In the genomic region with DNA sequence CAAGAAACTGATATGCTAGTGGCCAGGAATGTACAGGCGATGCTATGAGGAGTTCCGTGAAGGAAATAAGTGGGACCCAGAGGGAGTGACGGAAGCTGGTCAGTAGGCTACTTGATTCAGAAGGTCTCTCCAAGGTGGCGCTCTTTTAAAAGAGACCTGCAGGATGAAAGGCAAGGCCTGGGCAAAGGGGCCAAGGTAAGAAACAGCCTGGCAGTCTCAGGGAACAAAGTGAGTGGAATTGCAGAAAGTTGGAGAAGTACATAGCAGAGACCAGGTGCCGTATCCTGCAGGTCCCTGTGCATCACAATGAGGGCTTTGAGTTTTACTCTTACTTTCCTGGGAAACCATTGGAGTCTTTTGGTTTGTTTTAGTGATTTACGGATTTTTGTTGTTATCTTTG, we compare ENCODE assay signal across 10 cellular contexts.
"Had no signal": no experiment of that assay in that cellular context is flagged by ENCODE, and none has a peak within 500 bp of the region (broad histone marks: within the 10 kb centered on the region; RNA-seq: fewer than 3 reads in every experiment).

No MANE protein-coding gene starts in this region.

- H3K27ac ChIP-seq: HL-60, KMS-11 had no signal

- ATAC-seq: HepG2 had no signal

- H3K4me3 Mint-ChIP-seq: H9, HFFc6 had no signal

- H3K4me2 ChIP-seq: KMS-11 had no signal

- H3K36me3 Mint-ChIP-seq: IgD-negative memory B cell had no signal

- DNase-seq: GOT3, H9, HCEC 1CT, HFFc6, KBM-7 had no signal

- H3K9ac ChIP-seq: KMS-11 had no signal

- H3K27me3 Mint-ChIP-seq: IgD-negative memory B cell had no signal

- FAIRE-seq: H54, HepG2 had no signal

- H3K4me1 Mint-ChIP-seq: IgD-negative memory B cell had no signal

- H3K27ac Mint-ChIP-seq: H9, HFFc6, IgD-negative memory B cell had no signal
